In the genomic region with DNA sequence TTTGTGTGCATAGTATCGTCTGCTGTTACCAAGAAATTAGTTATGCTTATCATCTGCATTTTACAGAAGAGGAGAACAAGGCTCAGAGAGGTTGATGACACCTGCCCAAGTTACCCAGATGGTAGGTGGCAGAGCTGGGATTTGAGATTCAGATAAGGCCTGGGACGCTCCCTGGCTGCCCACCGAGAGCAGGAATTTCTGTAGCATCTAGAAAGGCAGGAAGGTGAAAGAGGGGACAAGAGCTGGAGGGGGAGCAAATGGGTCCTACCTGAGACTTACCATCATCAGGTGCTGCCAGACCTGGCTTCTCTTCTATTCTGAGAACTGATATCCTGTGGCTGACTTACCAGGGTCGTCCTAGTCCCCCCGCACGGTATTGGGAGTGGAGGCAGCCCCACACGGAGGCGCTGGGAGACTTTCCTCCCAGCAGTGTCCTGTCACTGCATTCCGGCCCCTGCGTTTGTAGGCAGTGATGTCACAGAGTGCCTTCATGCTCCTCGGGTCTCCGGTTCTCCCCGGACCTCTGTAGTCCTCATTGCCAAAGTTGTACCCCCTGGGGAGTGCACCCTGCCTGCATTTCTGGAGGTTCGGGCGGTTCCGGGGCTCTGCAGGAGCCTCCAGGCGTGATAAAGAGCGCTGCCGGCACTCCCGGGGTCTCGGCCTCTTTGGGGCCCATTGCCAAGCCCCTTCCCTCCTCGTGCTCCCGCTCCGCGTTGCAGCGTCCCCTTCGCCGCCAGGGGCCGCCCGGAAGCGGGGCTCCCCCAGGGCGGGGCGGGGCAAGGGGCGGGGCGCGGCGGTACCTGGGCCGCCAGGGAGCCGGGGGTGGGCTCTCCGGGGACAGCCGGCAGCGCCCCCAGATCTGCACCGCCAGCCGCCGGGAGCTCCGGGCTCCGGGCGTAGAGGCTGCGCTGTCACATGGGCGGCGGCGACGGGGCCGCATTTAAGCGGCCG, we compare ENCODE assay signal across 8 cellular contexts. TPM values are rescaled to one million over a fixed set of nuclear protein-coding genes. Genes with fewer than 3 reads are reported as not detected.
DNase-seq lines count a peak whose midpoint lies in the region; ATAC-seq, FAIRE-seq and TF ChIP-seq lines count a peak whose summit lies in the region.

A gene (plus strand): TSS at position 856 of the 951 bp plus-strand sequence. CDS start 60 bp downstream, at position 916.

- no peaks in the 10 kb centered on the region for H4K20me1 ChIP-seq in IMR-90 (ENCODE audit: insufficient read depth, low read length)

- no peak within 1 kb of the TSS for H3K9ac ChIP-seq in IMR-90 (ENCODE audit: low read depth, low read length)

- H3K4me2 ChIP-seq in IMR-90 (ENCODE audit: low read depth, low read length): peak within 1 kb of the TSS; percentile 48; the same call in 1 of the 2 replicates

- no peak within 1 kb of the TSS for H4K91ac ChIP-seq in IMR-90 (ENCODE audit: insufficient read depth, low read depth, low read length)

- intact Hi-C loops in CD14-positive monocyte (cut with micrococcal nuclease) (loop anchor here (5.0 to 10.0 kb wide), 3 partner anchors 332 to 465 kb away; a partner anchor contains a TSS), IMR-90 (cut with micrococcal nuclease) (no loop called here)

- H3K36me3 Mint-ChIP-seq in CD14-positive monocyte: peaks cover 0 to 11% of the 10 kb centered on the region in 2 donors
- H3K36me3 Mint-ChIP-seq in memory B cell: peaks cover 2% of the 10 kb centered on the region

- POLR2A ChIA-PET in IMR-90 (lab: Charles Lee; ENCODE audit: unreplicated experiment): no interaction called here

- no peak within 1 kb of the TSS for H3K18ac ChIP-seq in IMR-90 (ENCODE audit: low read depth, low read length)

- H3K27ac Mint-ChIP-seq in CD14-positive monocyte (no peak within 1 kb of the TSS), memory B cell (no peak within 1 kb of the TSS)

- H2BK120ac ChIP-seq in IMR-90 (ENCODE audit: low read depth, low read length): no peak within 1 kb of the TSS

- no peaks in the 10 kb centered on the region for H3K9me1 ChIP-seq in IMR-90 (ENCODE audit: insufficient read depth, low read length)

- H2BK20ac ChIP-seq in IMR-90 (ENCODE audit: low read depth, low read length): no peak within 1 kb of the TSS

- H3K4me3 Mint-ChIP-seq in CD14-positive monocyte (peak within 1 kb of the TSS; percentile 58 to 90), memory B cell (peak within 1 kb of the TSS; percentile 84)

- H2AK5ac ChIP-seq in IMR-90 (ENCODE audit: low read depth, low read length): no peak within 1 kb of the TSS

- H3K4me3 ChIP-seq in IMR-90 (ENCODE audit: insufficient read depth, low read depth, low read length): no peak within 1 kb of the TSS
- 0 out of 2 replicates have a peak within 1 kb of the TSS, but pooled peaks have one; percentile 20 for H3K4me3 ChIP-seq in WI38 (ENCODE audit: low read depth, low read length)
- H3K4me3 ChIP-seq in bronchial epithelial cell (ENCODE audit: low read depth, low read length): peak within 1 kb of the TSS; percentile 29

- BruUV-seq in IMR-90 (replicated peaks; lab: Mats Ljungman, UMichigan): no TSS peak

- H2BK15ac ChIP-seq in IMR-90 (ENCODE audit: low read depth, low read length): no peak within 1 kb of the TSS

- H3K23ac ChIP-seq in IMR-90 (ENCODE audit: low read depth, low read length): no peak within 1 kb of the TSS

- H3K56ac ChIP-seq in IMR-90 (ENCODE audit: extremely low read depth, insufficient read depth, low read length): no peak within 1 kb of the TSS

- H3K79me1 ChIP-seq in IMR-90 (ENCODE audit: low read depth in 1 of 2, low read length in 2 of 2): no peaks in the 10 kb centered on the region

- H3K4me1 Mint-ChIP-seq in CD14-positive monocyte: peaks cover 9% of the 10 kb centered on the region
- H3K4me1 Mint-ChIP-seq in memory B cell: peaks cover 6% of the 10 kb centered on the region

- no peak for DNase-seq in CD14-positive monocyte (ENCODE audit: low spot score)
- DNase-seq in IMR-90: no peak
- DNase-seq in bronchial epithelial cell (ENCODE audit: low read depth): no peak
- peak; percentile 44 to 60 for DNase-seq in memory B cell (ENCODE audit: low spot score in 2 of 2)
- DNase-seq in stimulated activated CD8-positive, alpha-beta memory T cell treated with anti-CD3 and anti-CD28 coated beads, Interleukin-4, amount 100 ng/mL, for 48 hours: peak; percentile 83
- no peak for DNase-seq in kidney tubule cell (ENCODE audit: low spot score)

- in situ Hi-C loops in IMR-90 (cut with MboI; ENCODE audit: low sequenced_read_pairs): no loop called here

- no peaks in the 10 kb centered on the region for H3K9me3 ChIP-seq in IMR-90 (ENCODE audit: control insufficient read depth, insufficient read depth, low read length)

- no peaks in the 10 kb centered on the region for H3K4me1 ChIP-seq in IMR-90 (ENCODE audit: control insufficient read depth, insufficient read depth, low read length)

- dilution Hi-C loops in IMR-90 (cut with HindIII; ENCODE audit: low sequenced_read_pairs, unreplicated experiment): no loop called here

- no peak within 1 kb of the TSS for H3K27ac ChIP-seq in IMR-90 (ENCODE audit: insufficient read depth, low read length)

- no peak within 1 kb of the TSS for H2BK5ac ChIP-seq in IMR-90 (ENCODE audit: low read depth, low read length, poor library complexity, severe bottlenecking)

- TF ChIP-seq CTCF in CD14-positive monocyte (IDR thresholded peaks at IDR 0.05) (peak; percentile 10), IMR-90 (conservative IDR thresholded peaks at IDR 0.05; ENCODE audit: low read depth, low read length) (no peak), WI38 (IDR thresholded peaks at IDR 0.05; ENCODE audit: low read depth, low read length) (no peak), bronchial epithelial cell (IDR thresholded peaks at IDR 0.05; ENCODE audit: insufficient read depth, low read length, severe bottlenecking) (peak; percentile 16)

- H3K14ac ChIP-seq in IMR-90 (replicated peaks; ENCODE audit: low read depth, low read length): no peak within 1 kb of the TSS

- CTCF ChIA-PET in IMR-90 (lab: Yijun Ruan, JAX): no interaction called here

- H2AFZ ChIP-seq in IMR-90 (replicated peaks; ENCODE audit: low read length, poor library complexity): peak within 1 kb of the TSS; percentile 73

- no peak for TF ChIP-seq POLR2A in IMR-90 (IDR thresholded peaks at IDR 0.05; ENCODE audit: low read depth, low read length)

- no peak within 1 kb of the TSS for H2AK9ac ChIP-seq in IMR-90 (replicated peaks; ENCODE audit: low read depth, low read length, poor library complexity)

- no peak for TF ChIP-seq RAD21 in IMR-90 (IDR thresholded peaks at IDR 0.05; ENCODE audit: low read length)

- H3K4ac ChIP-seq in IMR-90 (ENCODE audit: low read depth, low read length): no peak within 1 kb of the TSS

- H4K8ac ChIP-seq in IMR-90 (ENCODE audit: low read depth in 2 of 2, low read length in 2 of 2): no peak within 1 kb of the TSS

- ATAC-seq in GM19452 (IDR thresholded peaks at IDR 0.05; ENCODE audit: unreplicated experiment) (peak; percentile 75), IMR-90 (ENCODE audit: low read depth) (peak; percentile 42), memory B cell (ENCODE audit: low read depth) (peak; percentile 82)

- H3K36me3 ChIP-seq in IMR-90 (ENCODE audit: control insufficient read depth, insufficient read depth, low read length) (no peaks in the 10 kb centered on the region), bronchial epithelial cell (ENCODE audit: control insufficient read depth, insufficient read depth, low read length) (no peaks in the 10 kb centered on the region)

- WGBS in IMR-90 (ENCODE audit: extremely low coverage in 2 of 2, insufficient read length in 1 of 2), 2 experiments: 4% methylated on average over 32 of the region's 56 CpGs; no CpG with 5 or more reads in 1 of the 2 experiments

- no peak within 1 kb of the TSS for H4K5ac ChIP-seq in IMR-90 (ENCODE audit: low read depth, low read length)

- no peak for FAIRE-seq in bronchial epithelial cell (lab: Jason Lieb, UNC)

- H3K27me3 ChIP-seq in IMR-90 (ENCODE audit: control insufficient read depth, insufficient read depth, low read length) (peaks cover 65% of the 10 kb centered on the region), bronchial epithelial cell (ENCODE audit: control insufficient read depth, insufficient read depth, low read length) (peaks cover 15% of the 10 kb centered on the region)

- H3K9me3 Mint-ChIP-seq in CD14-positive monocyte: peaks cover 0 to 14% (median 5%) of the 10 kb centered on the region in 7 donors
- peaks cover 1% of the 10 kb centered on the region for H3K9me3 Mint-ChIP-seq in memory B cell

- H3K27me3 Mint-ChIP-seq in CD14-positive monocyte (ENCODE audit: low read depth in 3 of 3) (peaks cover 49 to 62% (median 57%) of the 10 kb centered on the region in 3 donors), memory B cell (peaks cover 24% of the 10 kb centered on the region)

TF ChIP-seq in IMR-90, 13 proteins besides CTCF, POLR2A, EP300 and RAD21 (continues in another document):
- no peak for TF ChIP-seq NFE2L2 (IDR thresholded peaks at IDR 0.05; ENCODE audit: low read depth, low read length)
- TF ChIP-seq CEBPB (IDR thresholded peaks at IDR 0.05; ENCODE audit: low read depth, low read length): no peak
- TF ChIP-seq RCOR1 (IDR thresholded peaks at IDR 0.05; ENCODE audit: insufficient replicate concordance, low read length): no peak
- no peak for TF ChIP-seq CHD1 (IDR thresholded peaks at IDR 0.05; ENCODE audit: low read depth, low read length)
- TF ChIP-seq, protein P1, sequence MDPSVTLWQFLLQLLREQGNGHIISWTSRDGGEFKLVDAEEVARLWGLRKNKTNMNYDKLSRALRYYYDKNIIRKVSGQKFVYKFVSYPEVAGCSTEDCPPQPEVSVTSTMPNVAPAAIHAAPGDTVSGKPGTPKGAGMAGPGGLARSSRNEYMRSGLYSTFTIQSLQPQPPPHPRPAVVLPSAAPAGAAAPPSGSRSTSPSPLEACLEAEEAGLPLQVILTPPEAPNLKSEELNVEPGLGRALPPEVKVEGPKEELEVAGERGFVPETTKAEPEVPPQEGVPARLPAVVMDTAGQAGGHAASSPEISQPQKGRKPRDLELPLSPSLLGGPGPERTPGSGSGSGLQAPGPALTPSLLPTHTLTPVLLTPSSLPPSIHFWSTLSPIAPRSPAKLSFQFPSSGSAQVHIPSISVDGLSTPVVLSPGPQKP (IDR thresholded peaks at IDR 0.05; ENCODE audit: borderline replicate concordance, low read depth, low read length): no peak
- TF ChIP-seq, protein P2, sequence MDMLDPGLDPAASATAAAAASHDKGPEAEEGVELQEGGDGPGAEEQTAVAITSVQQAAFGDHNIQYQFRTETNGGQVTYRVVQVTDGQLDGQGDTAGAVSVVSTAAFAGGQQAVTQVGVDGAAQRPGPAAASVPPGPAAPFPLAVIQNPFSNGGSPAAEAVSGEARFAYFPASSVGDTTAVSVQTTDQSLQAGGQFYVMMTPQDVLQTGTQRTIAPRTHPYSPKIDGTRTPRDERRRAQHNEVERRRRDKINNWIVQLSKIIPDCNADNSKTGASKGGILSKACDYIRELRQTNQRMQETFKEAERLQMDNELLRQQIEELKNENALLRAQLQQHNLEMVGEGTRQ (IDR thresholded peaks at IDR 0.05; ENCODE audit: low read depth, low read length): no peak

RNA-seq across cellular contexts. Expression of the gene that starts here (rescaled TPM):
- polyA plus RNA-seq in CD14-positive monocyte (under 1 TPM in 1 of 2 donors, not detected in 1; 0.19 TPM), IMR-90 (2012; rRNA removed) (0.20 and 1.1 TPM in 2 replicates)
- total RNA-seq in IMR-90 (2012; rRNA removed) (0.54 and 0.83 TPM in 2 replicates), bronchial epithelial cell (not detected in 2 replicates)
- polyA plus RNA-seq in IMR-90 (2012; cell fraction: cytosol; rRNA removed): 0.87 and 0.98 TPM in 2 replicates
- polyA plus RNA-seq in IMR-90 (2012; cell fraction: nucleus; rRNA removed; ENCODE audit: low replicate concordance): 0.61 and 1.3 TPM in 2 replicates

Comparison
In these comparisons a context has a peak if more than half of its experiments do, and no peak if none do; other contexts are left out.
1. DNase-seq: peak in memory B cell (2 of 2) and stimulated activated CD8-positive, alpha-beta memory T cell treated with anti-CD3 and anti-CD28 coated beads, Interleukin-4, amount 100 ng/mL, for 48 hours (single experiment); none in CD14-positive monocyte (single experiment), IMR-90 (single experiment), bronchial epithelial cell (single experiment) and kidney tubule cell (single experiment).
2. CTCF ChIP-seq: peak in CD14-positive monocyte (single experiment) and bronchial epithelial cell (single experiment); none in IMR-90 (single experiment) and WI38 (single experiment).
3. Peak in every context shown above with its lines, with median percentiles within 50 percentile points of each other: ATAC-seq.